23 cellular contexts compared by ENCODE assay signal in genomic region chr12:65972149-65972548, GRCh38.
"Had no signal": no experiment of that assay in that cellular context is flagged by ENCODE, and none has a peak within 500 bp of the region (broad histone marks: within the 10 kb centered on the region; RNA-seq: fewer than 3 reads in every experiment).

No MANE protein-coding gene starts in this region.

- H3K4me3 ChIP-seq: dorsolateral prefrontal cortex, gastrocnemius medialis, lung, mucosa of descending colon, prostate gland, right atrium auricular region, sigmoid colon, spleen, thoracic aorta, tibial nerve, upper lobe of right lung had no signal

- H3K27ac Mint-ChIP-seq: memory B cell; mesothelial cell of epicardium; natural killer cell treated with Interleukin-12 subunit alpha and Interleukin-12 subunit beta and Interleukin-15 and Interleukin-18, amount 100 ng/mL, for 72 hours; stimulated activated naive B cell treated with anti-CD40 and anti-IgM and Interleukin-4, amounts not matched to agents 10 μg/mL and 1 μg/mL and 100 μg/mL, for 72 hours; stimulated activated naive CD8-positive, alpha-beta T cell treated with anti-CD3 and anti-CD28 coated beads, Interleukin-15, Interleukin-2, amounts not matched to agents 100 ng/mL and 50 ng/mL, for 24 hours had no signal

- DNase-seq: dorsolateral prefrontal cortex; effector CD4-positive, alpha-beta T cell; gastrocnemius medialis; head of caudate nucleus; left ventricle myocardium superior; mucosa of descending colon; naive B cell; nucleus accumbens; sigmoid colon; spleen; stimulated activated CD4-positive, alpha-beta T cell treated with anti-CD3 and anti-CD28 coated beads, Interleukin-4, amount 100 ng/mL, for 4 hours; stimulated activated naive B cell treated with anti-CD40 and anti-IgM and Interleukin-4, amounts not matched to agents 10 μg/mL and 1 μg/mL and 100 μg/mL, for 72 hours; upper lobe of right lung had no signal

- H3K27me3 ChIP-seq: right atrium auricular region, sigmoid colon, tibial nerve, upper lobe of right lung had no signal

- H3K36me3 ChIP-seq: gastrocnemius medialis, prostate gland, right atrium auricular region, sigmoid colon, spleen, thoracic aorta, tibial nerve, upper lobe of right lung had no signal

- H3K4me1 Mint-ChIP-seq: memory B cell; mesothelial cell of epicardium; naive B cell; stimulated activated naive B cell treated with anti-CD40 and anti-IgM and Interleukin-4, amounts not matched to agents 10 μg/mL and 1 μg/mL and 100 μg/mL, for 72 hours had no signal

- FAIRE-seq: colon had no signal

- H3K9me3 Mint-ChIP-seq: natural killer cell treated with Interleukin-12 subunit alpha and Interleukin-12 subunit beta and Interleukin-15 and Interleukin-18, amount 100 ng/mL, for 72 hours; stimulated activated naive CD8-positive, alpha-beta T cell treated with anti-CD3 and anti-CD28 coated beads, Interleukin-15, Interleukin-2, amounts not matched to agents 100 ng/mL and 50 ng/mL, for 24 hours had no signal

- H3K27ac ChIP-seq: dorsolateral prefrontal cortex, gastrocnemius medialis, prostate gland, right atrium auricular region, sigmoid colon, spleen, thoracic aorta, tibial nerve, upper lobe of right lung had no signal

- H3K9me3 ChIP-seq: gastrocnemius medialis, mucosa of descending colon, prostate gland, right atrium auricular region, sigmoid colon, thoracic aorta, upper lobe of right lung had no signal

- H3K4me3 Mint-ChIP-seq: memory B cell; mesothelial cell of epicardium; naive B cell; natural killer cell treated with Interleukin-12 subunit alpha and Interleukin-12 subunit beta and Interleukin-15 and Interleukin-18, amount 100 ng/mL, for 72 hours; stimulated activated naive B cell treated with anti-CD40 and anti-IgM and Interleukin-4, amounts not matched to agents 10 μg/mL and 1 μg/mL and 100 μg/mL, for 72 hours; stimulated activated naive CD8-positive, alpha-beta T cell treated with anti-CD3 and anti-CD28 coated beads, Interleukin-15, Interleukin-2, amounts not matched to agents 100 ng/mL and 50 ng/mL, for 24 hours had no signal

- ATAC-seq: gastrocnemius medialis; left ventricle myocardium superior; mucosa of descending colon; stimulated activated naive B cell treated with anti-CD40 and anti-IgM and Interleukin-4, amounts not matched to agents 10 μg/mL and 1 μg/mL and 100 μg/mL, for 72 hours; upper lobe of right lung had no signal

- H3K36me3 Mint-ChIP-seq: memory B cell, naive B cell had no signal

- H3K27me3 Mint-ChIP-seq: stimulated activated naive B cell treated with anti-CD40 and anti-IgM and Interleukin-4, amounts not matched to agents 10 μg/mL and 1 μg/mL and 100 μg/mL, for 72 hours had no signal

- H3K4me1 ChIP-seq: gastrocnemius medialis, prostate gland, right atrium auricular region, sigmoid colon, spleen, tibial nerve, upper lobe of right lung had no signal
